Comparison of ENCODE assay signal across 32 cellular contexts in genomic region chr6:167993169-167993568, GRCh38. TPM values are rescaled to one million over a fixed set of nuclear protein-coding genes. Genes with fewer than 3 reads are reported as not detected.
A peak's percentile ranks its signal among the peaks of the same experiment; 100 is the strongest.
DNase-seq lines count a peak whose midpoint lies in the region; ATAC-seq and TF ChIP-seq lines count a peak whose summit lies in the region.
"Had no signal": no experiment of that assay in that cellular context is flagged by ENCODE, and none has a peak within 500 bp of the region (broad histone marks: within the 10 kb centered on the region; RNA-seq: fewer than 3 reads in every experiment).

No MANE protein-coding gene starts in this region.

- intact Hi-C loops in upper lobe of right lung (cut with DNase I), result no loop called here

- H3K27ac Mint-ChIP-seq in T-helper 2 cell treated with Interferon-gamma antibody and Interleukin-4, amounts not matched to agents 5 μg/mL and 100 μg/mL, for 36 hours, result no peak overlapping the region
- H3K27ac Mint-ChIP-seq: activated CD4-positive, alpha-beta memory T cell treated with anti-CD3 and anti-CD28 coated beads for 36 hours; activated naive CD8-positive, alpha-beta T cell treated with anti-CD3 and anti-CD28 coated beads for 36 hours; CD14-positive monocyte; memory B cell; progenitor cell of endocrine pancreas; T-helper 1 cell treated with Interleukin-12 subunit alpha and Interleukin-12 subunit beta and Interleukin-4 antibody, amounts not matched to agents 30 μg/mL and 1 μg/mL, for 36 hours had no signal

- no peak for TF ChIP-seq CTCF in coronary artery (IDR thresholded peaks at IDR 0.05)
- TF ChIP-seq CTCF in upper lobe of right lung (IDR thresholded peaks at IDR 0.05), result no peak

- DNase-seq in coronary artery (ENCODE audit: low spot score) (peak; percentile 61), glomerular endothelial cell (ENCODE audit: extremely low read depth, low read depth, low spot score) (peak; percentile 50), lung microvascular endothelial cell (ENCODE audit: low read depth in 2 of 2) (peak; percentile 55 to 92), upper lobe of right lung (peak; percentile 60), NCI-H510A (lab: John Stamatoyannopoulos, UW) (no peak)
- no peak for DNase-seq in T-helper 2 cell treated with Interferon-gamma antibody and Interleukin-4, amounts not matched to agents 5 μg/mL and 100 μg/mL, for 36 hours (ENCODE audit: low spot score)
- DNase-seq: activated CD4-positive, alpha-beta memory T cell treated with anti-CD3 and anti-CD28 coated beads for 36 hours; activated CD4-positive, CD25-positive, alpha-beta regulatory T cell treated with anti-CD3 and anti-CD28 coated beads, Interleukin-2, amount 50 U/mL, for 72 hours; activated effector memory CD4-positive, alpha-beta T cell treated with Interleukin-2 at 50 U/mL for 16 hours; activated naive CD8-positive, alpha-beta T cell treated with anti-CD3 and anti-CD28 coated beads for 36 hours; activated T-cell treated with anti-CD3 and anti-CD28 coated beads for 4 hours; dorsolateral prefrontal cortex; NCI-H1105 treated with DMSO at 0.1 percent for 48 hours; NCI-H2029; NCI-H774; RPMI8226; SK-N-SH; stimulated activated CD4-positive, alpha-beta T cell treated with anti-CD3 and anti-CD28 coated beads, Interleukin-2, amount 100 ng/mL, for 24 hours; trophoblast cell had no signal

- no peaks in the 10 kb centered on the region for H3K9me3 Mint-ChIP-seq in T-helper 2 cell treated with Interferon-gamma antibody and Interleukin-4, amounts not matched to agents 5 μg/mL and 100 μg/mL, for 36 hours
- H3K9me3 Mint-ChIP-seq: activated naive CD8-positive, alpha-beta T cell treated with anti-CD3 and anti-CD28 coated beads for 36 hours; central memory CD8-positive, alpha-beta T cell; memory B cell; T-helper 1 cell treated with Interleukin-12 subunit alpha and Interleukin-12 subunit beta and Interleukin-4 antibody, amounts not matched to agents 30 μg/mL and 1 μg/mL, for 36 hours had no signal

- no peaks in the 10 kb centered on the region for H3K4me1 ChIP-seq in upper lobe of right lung

- ATAC-seq in upper lobe of right lung, result peak; percentile 35
- no peak for ATAC-seq in GM19395 (IDR thresholded peaks at IDR 0.05; ENCODE audit: unreplicated experiment)
- ATAC-seq: HCT116, K562 had no signal

- H3K4me3 ChIP-seq in coronary artery (no peak overlapping the region), upper lobe of right lung (no peak overlapping the region)
- H3K4me3 ChIP-seq: dorsolateral prefrontal cortex, K562, smooth muscle cell had no signal

- H3K36me3 Mint-ChIP-seq in T-helper 2 cell treated with Interferon-gamma antibody and Interleukin-4, amounts not matched to agents 5 μg/mL and 100 μg/mL, for 36 hours (ENCODE audit: low read depth), result no peaks in the 10 kb centered on the region
- H3K36me3 Mint-ChIP-seq: activated CD4-positive, alpha-beta memory T cell treated with anti-CD3 and anti-CD28 coated beads for 36 hours; activated naive CD8-positive, alpha-beta T cell treated with anti-CD3 and anti-CD28 coated beads for 36 hours; CD14-positive monocyte; memory B cell had no signal

- H3K4me1 Mint-ChIP-seq in T-helper 2 cell treated with Interferon-gamma antibody and Interleukin-4, amounts not matched to agents 5 μg/mL and 100 μg/mL, for 36 hours (ENCODE audit: low read depth), result no peaks in the 10 kb centered on the region
- H3K4me1 Mint-ChIP-seq: activated naive CD8-positive, alpha-beta T cell treated with anti-CD3 and anti-CD28 coated beads for 36 hours; CD14-positive monocyte; central memory CD8-positive, alpha-beta T cell; memory B cell had no signal

- no peak overlapping the region for H3K4me3 Mint-ChIP-seq in T-helper 2 cell treated with Interferon-gamma antibody and Interleukin-4, amounts not matched to agents 5 μg/mL and 100 μg/mL, for 36 hours
- H3K4me3 Mint-ChIP-seq: activated CD4-positive, alpha-beta memory T cell treated with anti-CD3 and anti-CD28 coated beads for 36 hours; activated naive CD8-positive, alpha-beta T cell treated with anti-CD3 and anti-CD28 coated beads for 36 hours; CD14-positive monocyte; central memory CD8-positive, alpha-beta T cell; memory B cell; T-helper 1 cell treated with Interleukin-12 subunit alpha and Interleukin-12 subunit beta and Interleukin-4 antibody, amounts not matched to agents 30 μg/mL and 1 μg/mL, for 36 hours had no signal

- no peaks in the 10 kb centered on the region for H3K36me3 ChIP-seq in upper lobe of right lung

- H3K27me3 ChIP-seq in upper lobe of right lung, result no peaks in the 10 kb centered on the region
- H3K27me3 ChIP-seq: dorsolateral prefrontal cortex had no signal

- H3K27me3 Mint-ChIP-seq in T-helper 2 cell treated with Interferon-gamma antibody and Interleukin-4, amounts not matched to agents 5 μg/mL and 100 μg/mL, for 36 hours (ENCODE audit: low read depth), result no peaks in the 10 kb centered on the region
- H3K27me3 Mint-ChIP-seq: progenitor cell of endocrine pancreas had no signal

- no peaks in the 10 kb centered on the region for H3K9me3 ChIP-seq in upper lobe of right lung
- H3K9me3 ChIP-seq: SK-N-SH had no signal

- no peak overlapping the region for H3K27ac ChIP-seq in coronary artery
- H3K27ac ChIP-seq in upper lobe of right lung, result no peak overlapping the region

RNA-seq across cellular contexts. Expression of gene KIF25, which starts 4.3 kb away (rescaled TPM):
- not detected in 2 replicates for total RNA-seq in glomerular endothelial cell
- under 0.01 TPM in 1 of 2 replicates, not detected in the other for total RNA-seq in lung microvascular endothelial cell
- total RNA-seq in upper lobe of right lung, result 0.96 TPM
- total RNA-seq: activated CD4-positive, alpha-beta memory T cell treated with anti-CD3 and anti-CD28 coated beads for 36 hours; activated naive CD8-positive, alpha-beta T cell treated with anti-CD3 and anti-CD28 coated beads for 36 hours; astrocyte; Daoy; HT1080; M059J; progenitor cell of endocrine pancreas had no signal

Comparison
In these comparisons a context has a peak if more than half of its experiments do, and no peak if none do; other contexts are left out.
1. DNase-seq: peak in coronary artery (single experiment), glomerular endothelial cell (single experiment), lung microvascular endothelial cell (2 of 2) and upper lobe of right lung (single experiment); none in T-helper 2 cell treated with Interferon-gamma antibody and Interleukin-4, amounts not matched to agents 5 μg/mL and 100 μg/mL, for 36 hours (single experiment) and NCI-H510A (single experiment).